In genomic region chr7:158541330-158542010, GRCh38 we compare ENCODE assay signal across 9 cellular contexts. TPM values are rescaled to one million over a fixed set of nuclear protein-coding genes. Genes with fewer than 3 reads are reported as not detected.
DNase-seq lines count a peak whose midpoint lies in the region; ATAC-seq and TF ChIP-seq lines count a peak whose summit lies in the region.
"Had no signal": no experiment of that assay in that cellular context is flagged by ENCODE, and none has a peak within 500 bp of the region (broad histone marks: within the 10 kb centered on the region; RNA-seq: fewer than 3 reads in every experiment).

No MANE protein-coding gene starts in this region.

- H3K4me3 Mint-ChIP-seq in CD14-positive monocyte (peak overlapping the region; percentile 46 to 52), osteocyte (ENCODE audit: unreplicated experiment) (no peak overlapping the region)
- H3K4me3 Mint-ChIP-seq in activated naive CD8-positive, alpha-beta T cell treated with anti-CD3 and anti-CD28 coated beads, Interleukin-2, amount 50 U/mL, for 24 hours = no peak overlapping the region

- peaks cover 0 to 5% (median 4%) of the 10 kb centered on the region in 3 donors for H3K27me3 Mint-ChIP-seq in CD14-positive monocyte (ENCODE audit: low read depth in 3 of 3)
- H3K27me3 Mint-ChIP-seq in activated naive CD8-positive, alpha-beta T cell treated with anti-CD3 and anti-CD28 coated beads, Interleukin-2, amount 50 U/mL, for 24 hours = no peaks in the 10 kb centered on the region
- no peaks in the 10 kb centered on the region for H3K27me3 Mint-ChIP-seq in osteocyte (ENCODE audit: unreplicated experiment)

- TF ChIP-seq CTCF in CD14-positive monocyte (IDR thresholded peaks at IDR 0.05) (no peak), osteocyte (IDR thresholded peaks at IDR 0.05) (no peak)

- H3K9me3 Mint-ChIP-seq in CD14-positive monocyte (peaks cover 0 to 3% (median 0%) of the 10 kb centered on the region in 7 donors), osteocyte (ENCODE audit: unreplicated experiment) (peaks cover 5% of the 10 kb centered on the region)
- no peaks in the 10 kb centered on the region for H3K9me3 Mint-ChIP-seq in activated naive CD8-positive, alpha-beta T cell treated with anti-CD3 and anti-CD28 coated beads, Interleukin-2, amount 50 U/mL, for 24 hours

- ATAC-seq in GM19452 (IDR thresholded peaks at IDR 0.05; ENCODE audit: unreplicated experiment) = peak; percentile 61
- ATAC-seq in activated naive CD8-positive, alpha-beta T cell treated with anti-CD3 and anti-CD28 coated beads, Interleukin-2, amount 50 U/mL, for 24 hours = no peak

- H3K36me3 Mint-ChIP-seq in CD14-positive monocyte (no peaks in the 10 kb centered on the region), osteocyte (ENCODE audit: unreplicated experiment) (no peaks in the 10 kb centered on the region)
- no peaks in the 10 kb centered on the region for H3K36me3 Mint-ChIP-seq in activated naive CD8-positive, alpha-beta T cell treated with anti-CD3 and anti-CD28 coated beads, Interleukin-2, amount 50 U/mL, for 24 hours (ENCODE audit: low read depth)

- peak; percentile 71 for DNase-seq in CD14-positive monocyte (ENCODE audit: low spot score)
- peak; percentile 92 to 95 for DNase-seq in Kasumi-1 (lab: John Stamatoyannopoulos, UW)
- peak; percentile 23 for DNase-seq in activated naive CD8-positive, alpha-beta T cell treated with anti-CD3 and anti-CD28 coated beads, Interleukin-2, amount 50 U/mL, for 24 hours
- DNase-seq in osteocyte (ENCODE audit: extremely low spot score, unreplicated experiment) = no peak
- DNase-seq in NCI-H345 (lab: John Stamatoyannopoulos, UW) = no peak
- no peak for DNase-seq in NCI-H748 (lab: John Stamatoyannopoulos, UW; ENCODE audit: unreplicated experiment)
- DNase-seq in NCI-H2107 (lab: John Stamatoyannopoulos, UW) = no peak
- DNase-seq: COR-L47 had no signal

- H3K4me1 Mint-ChIP-seq in CD14-positive monocyte = peaks cover 15% of the 10 kb centered on the region
- H3K4me1 Mint-ChIP-seq in activated naive CD8-positive, alpha-beta T cell treated with anti-CD3 and anti-CD28 coated beads, Interleukin-2, amount 50 U/mL, for 24 hours = peaks cover 4% of the 10 kb centered on the region
- H3K4me1 Mint-ChIP-seq in osteocyte (ENCODE audit: unreplicated experiment) = no peaks in the 10 kb centered on the region

- intact Hi-C loops in CD14-positive monocyte (cut with micrococcal nuclease) = no loop called here

- H3K27ac Mint-ChIP-seq in CD14-positive monocyte = peak overlapping the region in 3 of 7 donors; percentile 13 to 43 (median 28)
- no peak overlapping the region for H3K27ac Mint-ChIP-seq in activated naive CD8-positive, alpha-beta T cell treated with anti-CD3 and anti-CD28 coated beads, Interleukin-2, amount 50 U/mL, for 24 hours
- H3K27ac Mint-ChIP-seq in osteocyte (ENCODE audit: unreplicated experiment) = no peak overlapping the region

RNA-seq across cellular contexts. Expression of gene PTPRN2, which starts 46.2 kb away (rescaled TPM):
- polyA plus RNA-seq in CD14-positive monocyte = under 1 TPM; 0.25 to 0.97 TPM
- total RNA-seq in osteocyte = 0.50 and 0.59 TPM in 2 replicates

Comparison
In these comparisons a context has a peak if more than half of its experiments do, and no peak if none do; other contexts are left out.
1. DNase-seq: peak in CD14-positive monocyte (single experiment), Kasumi-1 (2 of 2) and activated naive CD8-positive, alpha-beta T cell treated with anti-CD3 and anti-CD28 coated beads, Interleukin-2, amount 50 U/mL, for 24 hours (single experiment); none in osteocyte (single experiment), NCI-H345 (single experiment), NCI-H748 (single experiment) and NCI-H2107 (single experiment).
2. H3K4me3 Mint-ChIP-seq: peak in CD14-positive monocyte (2 of 2); none in activated naive CD8-positive, alpha-beta T cell treated with anti-CD3 and anti-CD28 coated beads, Interleukin-2, amount 50 U/mL, for 24 hours (single experiment) and osteocyte (single experiment).